ENCODE assay signal across 18 cellular contexts in the genomic region with DNA sequence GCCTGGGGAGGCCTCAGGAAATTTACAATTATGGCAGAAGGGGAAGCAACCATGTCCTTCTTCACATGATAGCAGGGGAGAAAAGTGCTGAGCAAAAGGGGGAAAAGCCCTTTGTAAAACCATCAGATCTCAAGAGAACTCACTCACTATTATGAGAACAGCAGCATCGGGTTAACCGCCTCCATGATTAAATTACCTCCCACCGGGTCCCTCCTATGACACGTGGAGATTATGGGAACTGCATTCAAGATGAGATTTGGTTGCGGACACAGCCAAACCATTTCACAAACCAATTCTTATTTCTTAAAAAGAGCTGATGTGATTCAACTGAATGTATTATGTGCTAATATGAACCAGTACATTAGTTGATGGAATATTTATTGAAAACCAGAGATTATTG.
DNase-seq lines count a peak whose midpoint lies in the region; ATAC-seq and TF ChIP-seq lines count a peak whose summit lies in the region.
"Had no signal": no experiment of that assay in that cellular context is flagged by ENCODE, and none has a peak within 500 bp of the region (broad histone marks: within the 10 kb centered on the region; RNA-seq: fewer than 3 reads in every experiment).

No MANE protein-coding gene starts in this region.

- no peak for TF ChIP-seq POLR2A in suprapubic skin (IDR thresholded peaks at IDR 0.05)

- H3K4me2 ChIP-seq in smooth muscle cell = no peak overlapping the region

- no peak overlapping the region for H3K4me3 Mint-ChIP-seq in chondrocyte (ENCODE audit: unreplicated experiment)
- H3K4me3 Mint-ChIP-seq in natural killer cell = peak overlapping the region; percentile 6

- no peak overlapping the region for H3K9ac ChIP-seq in smooth muscle cell (ENCODE audit: low read depth)

- ATAC-seq in natural killer cell (no peak), GM19023 (IDR thresholded peaks at IDR 0.05; ENCODE audit: unreplicated experiment) (no peak)

- H3K27me3 Mint-ChIP-seq in chondrocyte (ENCODE audit: low read depth) = no peaks in the 10 kb centered on the region
- no peaks in the 10 kb centered on the region for H3K27me3 Mint-ChIP-seq in natural killer cell (ENCODE audit: low read depth in 2 of 2)

- H3F3A ChIP-seq in smooth muscle cell (ENCODE audit: low read depth) = no peaks in the 10 kb centered on the region

- DNase-seq in NCI-H82 (lab: John Stamatoyannopoulos, UW) = peak; percentile 0
- no peak for DNase-seq in NCI-H82 treated with DMSO at 0.1 percent for 48 hours (lab: John Stamatoyannopoulos, UW; ENCODE audit: unreplicated experiment)
- DNase-seq in chondrocyte (ENCODE audit: low spot score) = no peak
- no peak for DNase-seq in natural killer cell
- no peak for DNase-seq in suprapubic skin (ENCODE audit: low spot score in 2 of 2)
- no peak for DNase-seq in D341Med (ENCODE audit: low spot score)
- DNase-seq in smooth muscle cell (lab: John Stamatoyannopoulos, UW; ENCODE audit: unreplicated experiment) = no peak
- DNase-seq: C1 segment of cervical spinal cord, Caco-2, DND-41, GF-D8, GOT3, KBM-7, NCI-H1092, NCI-H1694 treated with DMSO at 0.1 percent for 48 hours, NCI-H2171 treated with DMSO at 0.1 percent for 48 hours, SHP77 treated with DMSO at 0.1 percent for 48 hours had no signal

- H4K20me1 ChIP-seq in smooth muscle cell (ENCODE audit: low read depth) = peaks cover 59% of the 10 kb centered on the region

- peaks cover 21% of the 10 kb centered on the region for H3K4me1 ChIP-seq in suprapubic skin
- H3K4me1 ChIP-seq in smooth muscle cell (ENCODE audit: low read depth) = peaks cover 18% of the 10 kb centered on the region
- H3K4me1 ChIP-seq: Caco-2 had no signal

- no peak overlapping the region for H3K27ac ChIP-seq in suprapubic skin
- H3K27ac ChIP-seq in smooth muscle cell (ENCODE audit: low read depth) = no peak overlapping the region

- no peaks in the 10 kb centered on the region for H3K36me3 ChIP-seq in suprapubic skin
- no peaks in the 10 kb centered on the region for H3K36me3 ChIP-seq in smooth muscle cell (ENCODE audit: low read depth)

- H3K79me2 ChIP-seq in smooth muscle cell (ENCODE audit: low read depth) = peaks cover 78% of the 10 kb centered on the region

- H3K36me3 Mint-ChIP-seq in chondrocyte (ENCODE audit: low read depth) (no peaks in the 10 kb centered on the region), natural killer cell (no peaks in the 10 kb centered on the region)

- 79% methylated on average over 5 of the region's 5 CpGs for WGBS in suprapubic skin
- 71% methylated on average over 5 of the region's 5 CpGs for WGBS in smooth muscle cell (ENCODE audit: low lambda C conversion rate)

- H3K27me3 ChIP-seq in suprapubic skin (no peaks in the 10 kb centered on the region), smooth muscle cell (ENCODE audit: low read depth) (no peaks in the 10 kb centered on the region)

- H3K9me3 ChIP-seq in suprapubic skin = no peaks in the 10 kb centered on the region
- H3K9me3 ChIP-seq in smooth muscle cell (replicated peaks; ENCODE audit: low read depth) = no peaks in the 10 kb centered on the region
- H3K9me3 ChIP-seq: Caco-2 had no signal

- intact Hi-C loops in natural killer cell (cut with micrococcal nuclease) = loop anchor here (2.0 kb wide), 1 partner anchor 14 kb away; no protein-coding TSS in a partner anchor

- no peaks in the 10 kb centered on the region for H3K9me3 Mint-ChIP-seq in chondrocyte (ENCODE audit: low read depth)
- H3K9me3 Mint-ChIP-seq in natural killer cell = no peaks in the 10 kb centered on the region

- TF ChIP-seq EP300 in suprapubic skin (IDR thresholded peaks at IDR 0.05) = no peak

- H2AFZ ChIP-seq in smooth muscle cell (ENCODE audit: low read depth) = no peak overlapping the region

- H3K4me1 Mint-ChIP-seq in chondrocyte (ENCODE audit: low read depth) (peaks cover 31% of the 10 kb centered on the region), natural killer cell (peaks cover 71 to 75% of the 10 kb centered on the region in 2 donors)

- TF ChIP-seq CTCF in chondrocyte (IDR thresholded peaks at IDR 0.05) (peak; percentile 20), natural killer cell (IDR thresholded peaks at IDR 0.05) (no peak), suprapubic skin (IDR thresholded peaks at IDR 0.05) (no peak), smooth muscle cell (IDR thresholded peaks at IDR 0.05; ENCODE audit: borderline replicate concordance, insufficient read depth, poor library complexity, severe bottlenecking) (no peak)

- no peak overlapping the region for H3K4me3 ChIP-seq in suprapubic skin
- no peak overlapping the region for H3K4me3 ChIP-seq in smooth muscle cell

- H3K27ac Mint-ChIP-seq in chondrocyte (ENCODE audit: unreplicated experiment) (no peak overlapping the region), natural killer cell (peak overlapping the region; percentile 81 to 83)
